15 cellular contexts compared by ENCODE assay signal in the genomic region with DNA sequence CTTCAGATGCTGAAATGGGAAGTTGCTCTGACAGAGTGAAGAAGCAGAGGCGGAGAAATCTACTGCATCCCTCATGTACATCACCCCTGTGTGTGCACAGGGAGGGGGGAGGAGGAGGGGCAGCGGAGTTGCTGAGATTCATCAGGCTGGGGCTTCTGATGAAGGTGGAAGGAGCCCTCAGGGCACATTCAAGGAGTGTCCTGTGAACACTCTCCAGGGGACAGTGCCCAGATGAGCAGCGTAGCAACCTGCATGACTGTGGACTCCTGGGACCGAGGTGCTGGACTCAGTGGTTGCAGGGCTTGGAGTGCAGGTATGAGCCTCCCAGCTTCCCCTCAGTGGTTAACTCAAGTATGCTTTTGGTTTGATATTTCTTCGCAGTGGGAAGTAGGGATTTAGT.
DNase-seq lines count a peak whose midpoint lies in the region; ATAC-seq and TF ChIP-seq lines count a peak whose summit lies in the region.
"Had no signal": no experiment of that assay in that cellular context is flagged by ENCODE, and none has a peak within 500 bp of the region (broad histone marks: within the 10 kb centered on the region; RNA-seq: fewer than 3 reads in every experiment).

No MANE protein-coding gene starts in this region.

- peaks cover 2% of the 10 kb centered on the region for H3K9me3 ChIP-seq in osteoblast (ENCODE audit: low read depth, low read length)
- H3K9me3 ChIP-seq in thyroid gland = no peaks in the 10 kb centered on the region
- H3K9me3 ChIP-seq: BLaER1 had no signal

- no peaks in the 10 kb centered on the region for H3K27me3 ChIP-seq in osteoblast (ENCODE audit: insufficient read depth, low read length)
- H3K27me3 ChIP-seq in thyroid gland = no peaks in the 10 kb centered on the region
- H3K27me3 ChIP-seq: BLaER1 had no signal

- CTCF ChIA-PET in activated CD8-positive, alpha-beta memory T cell treated with anti-CD3 and anti-CD28 coated beads, Interleukin-2, amount 10 ng/mL, durations not matched to agents 7 days and 5 days (lab: Charles Lee) = no interaction called here

- H4K20me1 ChIP-seq in osteoblast (ENCODE audit: insufficient read depth, low read length) = no peaks in the 10 kb centered on the region
- H4K20me1 ChIP-seq: BLaER1 had no signal

- DNase-seq in activated CD8-positive, alpha-beta memory T cell treated with anti-CD3 and anti-CD28 coated beads, Interleukin-2, amount 10 ng/mL, durations not matched to agents 7 days and 5 days = peak; percentile 31
- DNase-seq in activated CD8-positive, alpha-beta memory T cell treated with anti-CD3 and anti-CD28 coated beads, Interleukin-2, amount 50 U/mL, for 4 hours = no peak
- DNase-seq in osteoblast (ENCODE audit: insufficient read length, low spot score, missing footprints) (peak; percentile 39), thyroid gland (no peak), mesothelial cell of epicardium (ENCODE audit: low spot score in 2 of 2, unreplicated experiment in 2 of 2) (no peak)
- peak in 1 of 2 donors; percentile 32 for DNase-seq in stimulated activated effector memory CD8-positive, alpha-beta T cell treated with anti-CD3 and anti-CD28 coated beads, Interleukin-12 subunit alpha, Interleukin-12 subunit beta, amount 100 ng/mL, for 72 hours (ENCODE audit: low spot score in 2 of 2)
- no peak for DNase-seq in activated T-cell treated with anti-CD3 and anti-CD28 coated beads, Interleukin-2, amount 50 U/mL, for 48 hours
- DNase-seq: 8988T; AML-193; CD8-positive, alpha-beta memory T cell; DMS53; GM23248 had no signal

- TF ChIP-seq CTCF in osteoblast (IDR thresholded peaks at IDR 0.05; ENCODE audit: extremely low read depth, low read depth, low read length) = no peak
- no peak for TF ChIP-seq CTCF in thyroid gland (IDR thresholded peaks at IDR 0.05)
- TF ChIP-seq CTCF in mesothelial cell of epicardium (IDR thresholded peaks at IDR 0.05; ENCODE audit: unreplicated experiment) = no peak

- no peak overlapping the region for H2AFZ ChIP-seq in osteoblast (ENCODE audit: low read length)
- H2AFZ ChIP-seq: GM23248 had no signal

- no peak for ATAC-seq in activated CD8-positive, alpha-beta memory T cell treated with anti-CD3 and anti-CD28 coated beads, Interleukin-2, amount 10 ng/mL, durations not matched to agents 7 days and 5 days
- ATAC-seq in stimulated activated effector memory CD8-positive, alpha-beta T cell treated with anti-CD3 and anti-CD28 coated beads, Interleukin-12 subunit alpha, Interleukin-12 subunit beta, amount 100 ng/mL, for 72 hours = peak; percentile 27
- no peak for ATAC-seq in HG03354 (IDR thresholded peaks at IDR 0.05; ENCODE audit: poor library complexity, severe bottlenecking, unreplicated experiment)
- ATAC-seq: HepG2 had no signal

- H3K4me1 ChIP-seq in osteoblast (ENCODE audit: insufficient read depth, low read length) (no peaks in the 10 kb centered on the region), thyroid gland (no peaks in the 10 kb centered on the region)
- H3K4me1 ChIP-seq: BLaER1 had no signal

- intact Hi-C loops in thyroid gland (cut with DNase I) = no loop called here

- H3K79me2 ChIP-seq in osteoblast (ENCODE audit: insufficient read depth, low read length) = no peaks in the 10 kb centered on the region

- H3K4me1 Mint-ChIP-seq in activated CD8-positive, alpha-beta memory T cell treated with anti-CD3 and anti-CD28 coated beads, Interleukin-2, amount 10 ng/mL, durations not matched to agents 7 days and 5 days = no peaks in the 10 kb centered on the region
- H3K4me1 Mint-ChIP-seq in stimulated activated effector memory CD8-positive, alpha-beta T cell treated with anti-CD3 and anti-CD28 coated beads, Interleukin-12 subunit alpha, Interleukin-12 subunit beta, amount 100 ng/mL, for 72 hours = no peaks in the 10 kb centered on the region
- peaks cover 3% of the 10 kb centered on the region for H3K4me1 Mint-ChIP-seq in mesothelial cell of epicardium
- H3K4me1 Mint-ChIP-seq: CD8-positive, alpha-beta memory T cell had no signal

- 75 to 83% methylated on average over 4 to 5 of the region's 5 CpGs for WGBS in thyroid gland, 2 donors

- H3K27ac ChIP-seq in osteoblast (ENCODE audit: low read depth, low read length) = no peak overlapping the region
- H3K27ac ChIP-seq in thyroid gland = no peak overlapping the region
- H3K27ac ChIP-seq: BLaER1, GM23248 had no signal

- TF ChIP-seq POLR2A in thyroid gland (IDR thresholded peaks at IDR 0.05) = no peak

- H3K36me3 ChIP-seq in osteoblast (ENCODE audit: insufficient read depth, low read length) (no peaks in the 10 kb centered on the region), thyroid gland (no peaks in the 10 kb centered on the region)
- H3K36me3 ChIP-seq: BLaER1 had no signal

- no peaks in the 10 kb centered on the region for H3K36me3 Mint-ChIP-seq in activated CD8-positive, alpha-beta memory T cell treated with anti-CD3 and anti-CD28 coated beads, Interleukin-2, amount 10 ng/mL, durations not matched to agents 7 days and 5 days
- no peaks in the 10 kb centered on the region for H3K36me3 Mint-ChIP-seq in stimulated activated effector memory CD8-positive, alpha-beta T cell treated with anti-CD3 and anti-CD28 coated beads, Interleukin-12 subunit alpha, Interleukin-12 subunit beta, amount 100 ng/mL, for 72 hours
- H3K36me3 Mint-ChIP-seq in mesothelial cell of epicardium = no peaks in the 10 kb centered on the region
- H3K36me3 Mint-ChIP-seq: CD8-positive, alpha-beta memory T cell had no signal

- H3K27me3 Mint-ChIP-seq in activated CD8-positive, alpha-beta memory T cell treated with anti-CD3 and anti-CD28 coated beads, Interleukin-2, amount 10 ng/mL, durations not matched to agents 7 days and 5 days = peaks cover 3% of the 10 kb centered on the region
- peaks cover 25% of the 10 kb centered on the region for H3K27me3 Mint-ChIP-seq in mesothelial cell of epicardium (ENCODE audit: low read depth)

- H3K4me3 ChIP-seq in osteoblast (ENCODE audit: insufficient read depth, low read length) (no peak overlapping the region), thyroid gland (replicated peaks in 1 of 3) (no peak overlapping the region)
- H3K4me3 ChIP-seq: BLaER1, GM23248 had no signal

- H3K9me3 Mint-ChIP-seq in activated CD8-positive, alpha-beta memory T cell treated with anti-CD3 and anti-CD28 coated beads, Interleukin-2, amount 10 ng/mL, durations not matched to agents 7 days and 5 days (ENCODE audit: low read depth) = no peaks in the 10 kb centered on the region
- H3K9me3 Mint-ChIP-seq in stimulated activated effector memory CD8-positive, alpha-beta T cell treated with anti-CD3 and anti-CD28 coated beads, Interleukin-12 subunit alpha, Interleukin-12 subunit beta, amount 100 ng/mL, for 72 hours = no peaks in the 10 kb centered on the region
- no peaks in the 10 kb centered on the region for H3K9me3 Mint-ChIP-seq in mesothelial cell of epicardium

- no peak overlapping the region for H3K27ac Mint-ChIP-seq in activated CD8-positive, alpha-beta memory T cell treated with anti-CD3 and anti-CD28 coated beads, Interleukin-2, amount 10 ng/mL, durations not matched to agents 7 days and 5 days
- no peak overlapping the region for H3K27ac Mint-ChIP-seq in stimulated activated effector memory CD8-positive, alpha-beta T cell treated with anti-CD3 and anti-CD28 coated beads, Interleukin-12 subunit alpha, Interleukin-12 subunit beta, amount 100 ng/mL, for 72 hours
- no peak overlapping the region for H3K27ac Mint-ChIP-seq in mesothelial cell of epicardium
- H3K27ac Mint-ChIP-seq: CD8-positive, alpha-beta memory T cell had no signal

- no peak overlapping the region for H3K4me2 ChIP-seq in osteoblast (ENCODE audit: insufficient read depth, low read length)
- H3K4me2 ChIP-seq: BLaER1 had no signal

- H3K4me3 Mint-ChIP-seq in activated CD8-positive, alpha-beta memory T cell treated with anti-CD3 and anti-CD28 coated beads, Interleukin-2, amount 10 ng/mL, durations not matched to agents 7 days and 5 days = no peak overlapping the region
- H3K4me3 Mint-ChIP-seq in stimulated activated effector memory CD8-positive, alpha-beta T cell treated with anti-CD3 and anti-CD28 coated beads, Interleukin-12 subunit alpha, Interleukin-12 subunit beta, amount 100 ng/mL, for 72 hours = no peak overlapping the region
- no peak overlapping the region for H3K4me3 Mint-ChIP-seq in mesothelial cell of epicardium
- H3K4me3 Mint-ChIP-seq: CD8-positive, alpha-beta memory T cell had no signal

Comparison
In these comparisons a context has a peak if more than half of its experiments do, and no peak if none do; other contexts are left out.
1. DNase-seq: peak in activated CD8-positive, alpha-beta memory T cell treated with anti-CD3 and anti-CD28 coated beads, Interleukin-2, amount 10 ng/mL, durations not matched to agents 7 days and 5 days (single experiment) and osteoblast (single experiment); none in activated CD8-positive, alpha-beta memory T cell treated with anti-CD3 and anti-CD28 coated beads, Interleukin-2, amount 50 U/mL, for 4 hours (single experiment), thyroid gland (0 of 2), activated T-cell treated with anti-CD3 and anti-CD28 coated beads, Interleukin-2, amount 50 U/mL, for 48 hours (0 of 2) and mesothelial cell of epicardium (0 of 2).